Comparison of ENCODE assay signal across 9 cellular contexts in genomic region chr12:125065753-125066570, GRCh38. TPM values are rescaled to one million over a fixed set of nuclear protein-coding genes. Genes with fewer than 3 reads are reported as not detected.
DNase-seq lines count a peak whose midpoint lies in the region; ATAC-seq, FAIRE-seq and TF ChIP-seq lines count a peak whose summit lies in the region.
"Had no signal": no experiment of that assay in that cellular context is flagged by ENCODE, and none has a peak within 500 bp of the region (broad histone marks: within the 10 kb centered on the region; RNA-seq: fewer than 3 reads in every experiment).

No MANE protein-coding gene starts in this region.

- H3K4me3 Mint-ChIP-seq in T-helper 1 cell treated with Interleukin-12 subunit alpha and Interleukin-12 subunit beta and Interleukin-4 antibody, amounts not matched to agents 30 μg/mL and 1 μg/mL, for 36 hours, result peak overlapping the region; percentile 73

- peaks cover 15% of the 10 kb centered on the region for H3K27me3 Mint-ChIP-seq in T-helper 1 cell treated with Interleukin-12 subunit alpha and Interleukin-12 subunit beta and Interleukin-4 antibody, amounts not matched to agents 30 μg/mL and 1 μg/mL, for 36 hours (ENCODE audit: low read depth)

- H3K9ac ChIP-seq in NT2/D1 (ENCODE audit: insufficient read length, low read depth), result peak overlapping the region; percentile 95

- peak overlapping the region in 3 of 4 donors; percentile 6 to 62 (median 55) for H3K27ac ChIP-seq in pancreas

- H3K36me3 ChIP-seq in NT2/D1 (ENCODE audit: insufficient read depth, insufficient read length, low read length), result peaks cover 19% of the 10 kb centered on the region
- no peaks in the 10 kb centered on the region for H3K36me3 ChIP-seq in pancreas

- no peak for FAIRE-seq in pancreas (lab: Jason Lieb, UNC)
- FAIRE-seq: colon had no signal

- intact Hi-C loops in pancreas (cut with DNase I), result no loop called here

- no peak for TF ChIP-seq CTCF in epithelial cell of proximal tubule (conservative IDR thresholded peaks at IDR 0.05; ENCODE audit: low read depth, low read length)
- no peak for TF ChIP-seq CTCF in pancreas (IDR thresholded peaks at IDR 0.05)

- 31% methylated on average over 21 to 23 of the region's 23 CpGs for WGBS in pancreas, 2 donors

- peaks cover 4% of the 10 kb centered on the region for H3K9me3 Mint-ChIP-seq in T-helper 1 cell treated with Interleukin-12 subunit alpha and Interleukin-12 subunit beta and Interleukin-4 antibody, amounts not matched to agents 30 μg/mL and 1 μg/mL, for 36 hours

- H3K4me1 ChIP-seq in NT2/D1 (ENCODE audit: insufficient read depth, insufficient read length) (peaks cover 18% of the 10 kb centered on the region), pancreas (peaks cover 0 to 8% (median 7%) of the 10 kb centered on the region in 3 donors)

- DNase-seq in T-helper 1 cell (no peak), NT2/D1 (ENCODE audit: low read depth, low spot score) (no peak), epithelial cell of proximal tubule (ENCODE audit: low read depth) (no peak), pancreas (peak in 1 of 6 donors; percentile 65), SHP77 (lab: John Stamatoyannopoulos, UW) (no peak), GDM1 (lab: John Stamatoyannopoulos, UW) (no peak)

- H3K9me3 ChIP-seq in NT2/D1 (ENCODE audit: insufficient read depth, low read length) (peaks cover 4% of the 10 kb centered on the region; the same call in 1 of the 2 replicates), pancreas (no peaks in the 10 kb centered on the region)

- H3K27me3 ChIP-seq in NT2/D1 (ENCODE audit: insufficient read depth, insufficient read length) (no peaks in the 10 kb centered on the region), pancreas (no peaks in the 10 kb centered on the region)

- no peaks in the 10 kb centered on the region for H3K36me3 Mint-ChIP-seq in T-helper 1 cell treated with Interleukin-12 subunit alpha and Interleukin-12 subunit beta and Interleukin-4 antibody, amounts not matched to agents 30 μg/mL and 1 μg/mL, for 36 hours (ENCODE audit: low read depth)

- peak overlapping the region; percentile 95 for H3K4me3 ChIP-seq in NT2/D1 (ENCODE audit: insufficient read length, low read depth)
- peak overlapping the region; percentile 88 for H3K4me3 ChIP-seq in epithelial cell of proximal tubule (ENCODE audit: low read depth, low read length)
- peak overlapping the region; percentile 76 to 95 (median 91) for H3K4me3 ChIP-seq in pancreas

- peak; percentile 1 to 10 (median 6) for ATAC-seq in pancreas
- no peak for ATAC-seq in HG03521 (IDR thresholded peaks at IDR 0.05; ENCODE audit: unreplicated experiment)

- peaks cover 13% of the 10 kb centered on the region for H3K4me1 Mint-ChIP-seq in T-helper 1 cell treated with Interleukin-12 subunit alpha and Interleukin-12 subunit beta and Interleukin-4 antibody, amounts not matched to agents 30 μg/mL and 1 μg/mL, for 36 hours (ENCODE audit: low read depth)

- H3K27ac Mint-ChIP-seq in T-helper 1 cell treated with Interleukin-12 subunit alpha and Interleukin-12 subunit beta and Interleukin-4 antibody, amounts not matched to agents 30 μg/mL and 1 μg/mL, for 36 hours, result peak overlapping the region; percentile 26

RNA-seq across cellular contexts. Expression of gene AACS, which starts 0.7 kb away (rescaled TPM):
- total RNA-seq in epithelial cell of proximal tubule, result 20.6 and 35.2 TPM in 2 replicates
- 10 to 100 TPM; 11.0 to 18.4 (median 15.5) TPM for total RNA-seq in pancreas
- polyA plus RNA-seq in pancreas, result 10 to 100 TPM; 13.2 to 21.4 TPM
